In the genomic region with DNA sequence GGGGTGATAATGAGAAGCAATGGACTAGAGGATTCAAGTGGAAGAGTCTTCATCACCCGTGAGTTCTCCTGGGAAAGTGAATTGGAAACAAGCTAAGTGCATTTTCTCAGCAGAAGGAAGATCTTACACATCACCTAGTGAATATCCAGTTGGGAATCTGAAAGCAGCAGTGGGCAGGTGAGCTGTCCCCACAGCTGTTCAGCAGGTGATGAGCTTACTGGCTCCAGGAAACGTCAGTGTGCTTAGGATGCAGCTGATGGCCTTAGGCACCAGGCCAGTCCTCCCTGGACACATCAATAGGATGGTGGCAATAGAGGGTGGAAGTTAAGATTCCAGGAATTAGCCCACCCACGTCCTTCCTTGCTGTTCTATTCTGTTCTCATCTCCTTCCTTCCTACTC, we compare ENCODE assay signal across 20 cellular contexts.
DNase-seq lines count a peak whose midpoint lies in the region; ATAC-seq and TF ChIP-seq lines count a peak whose summit lies in the region.
"Had no signal": no experiment of that assay in that cellular context is flagged by ENCODE, and none has a peak within 500 bp of the region (broad histone marks: within the 10 kb centered on the region; RNA-seq: fewer than 3 reads in every experiment).

No MANE protein-coding gene starts in this region.

- ATAC-seq in stimulated activated memory B cell treated with anti-CD40 and anti-IgM and Interleukin-4, amounts not matched to agents 10 μg/mL and 1 μg/mL and 100 μg/mL, for 72 hours, result no peak
- ATAC-seq in GM21360 (IDR thresholded peaks at IDR 0.05; ENCODE audit: unreplicated experiment), result no peak

- H3K4me1 Mint-ChIP-seq in stimulated activated memory B cell treated with anti-CD40 and anti-IgM and Interleukin-4, amounts not matched to agents 10 μg/mL and 1 μg/mL and 100 μg/mL, for 72 hours, result peaks cover 19% of the 10 kb centered on the region

- no peak overlapping the region for H3K4me3 Mint-ChIP-seq in stimulated activated memory B cell treated with anti-CD40 and anti-IgM and Interleukin-4, amounts not matched to agents 10 μg/mL and 1 μg/mL and 100 μg/mL, for 72 hours
- H3K4me3 Mint-ChIP-seq: CD4-positive, alpha-beta T cell; HFFc6 had no signal

- H3K4me3 ChIP-seq in DOHH2 (ENCODE audit: low read length) (peak overlapping the region; percentile 49), epithelial cell of esophagus (ENCODE audit: low read length) (no peak overlapping the region)
- H3K4me3 ChIP-seq: MG63 had no signal

- peaks cover 21% of the 10 kb centered on the region for H3K36me3 ChIP-seq in DOHH2 (ENCODE audit: control insufficient read depth, low read length)
- H3K36me3 ChIP-seq: MG63 had no signal

- no peaks in the 10 kb centered on the region for H3K9me2 ChIP-seq in DOHH2 (replicated peaks; ENCODE audit: control insufficient read depth, low read length)

- TF ChIP-seq CTCF in DOHH2 (IDR thresholded peaks at IDR 0.05; ENCODE audit: low read depth, low read length, poor library complexity, severe bottlenecking) (no peak), epithelial cell of esophagus (IDR thresholded peaks at IDR 0.05; ENCODE audit: insufficient read depth, low read depth, low read length, missing control alignments) (no peak)

- DNase-seq in NCI-H69 (lab: John Stamatoyannopoulos, UW) (peak; percentile 20), epithelial cell of esophagus (ENCODE audit: low read depth) (peak; percentile 26)
- DNase-seq in activated CD4-positive, CD25-positive, alpha-beta regulatory T cell treated with anti-CD3 and anti-CD28 coated beads, Interleukin-2, amount 50 U/mL, for 72 hours, result no peak
- DNase-seq in activated naive CD4-positive, alpha-beta T cell treated with Interleukin-2 at 50 U/mL for 16 hours, result no peak
- DNase-seq: Calu3; CD4-positive, alpha-beta T cell; DMS79; HFFc6; KG1; MG63; NCI-H1092 treated with DMSO at 0.1 percent for 48 hours; NCI-H1694 treated with DMSO at 0.1 percent for 48 hours; NCI-H2107; NCI-H2227 treated with DMSO at 0.1 percent for 48 hours; NCI-H526; NK-92 treated with Interleukin-12 subunit alpha and Interleukin-12 subunit beta, amount 100 ng/mL, for 24 hours had no signal

- H3K4me1 ChIP-seq in DOHH2 (ENCODE audit: control insufficient read depth, low read length), result peaks cover 58% of the 10 kb centered on the region

- peak overlapping the region; percentile 63 for H3K4me2 ChIP-seq in DOHH2 (ENCODE audit: low read length)

- H3K9me3 Mint-ChIP-seq in stimulated activated memory B cell treated with anti-CD40 and anti-IgM and Interleukin-4, amounts not matched to agents 10 μg/mL and 1 μg/mL and 100 μg/mL, for 72 hours, result no peaks in the 10 kb centered on the region
- H3K9me3 Mint-ChIP-seq: HFFc6 had no signal

- peaks cover 13% of the 10 kb centered on the region for H3F3A ChIP-seq in DOHH2 (ENCODE audit: control insufficient read depth, insufficient read depth)

- no peaks in the 10 kb centered on the region for H3K79me2 ChIP-seq in DOHH2 (ENCODE audit: control insufficient read depth, low read length)

- no peaks in the 10 kb centered on the region for H4K20me1 ChIP-seq in DOHH2 (ENCODE audit: control insufficient read depth, insufficient read depth, low read depth, low read length)

- peaks cover 10% of the 10 kb centered on the region for H3K36me3 Mint-ChIP-seq in stimulated activated memory B cell treated with anti-CD40 and anti-IgM and Interleukin-4, amounts not matched to agents 10 μg/mL and 1 μg/mL and 100 μg/mL, for 72 hours

- H3K27me3 ChIP-seq in DOHH2 (ENCODE audit: control insufficient read depth, low read length), result no peaks in the 10 kb centered on the region
- H3K27me3 ChIP-seq: MG63 had no signal

- H3K27ac Mint-ChIP-seq in stimulated activated memory B cell treated with anti-CD40 and anti-IgM and Interleukin-4, amounts not matched to agents 10 μg/mL and 1 μg/mL and 100 μg/mL, for 72 hours, result peak overlapping the region; percentile 62
- H3K27ac Mint-ChIP-seq: CD4-positive, alpha-beta T cell; HFFc6 had no signal

- peaks cover 16% of the 10 kb centered on the region for H3K9me3 ChIP-seq in DOHH2 (ENCODE audit: control insufficient read depth, insufficient read depth, low read length)
- H3K9me3 ChIP-seq: MG63 had no signal

- H3K27ac ChIP-seq in DOHH2 (ENCODE audit: low read depth, low read length), result peak overlapping the region; percentile 70
- H3K27ac ChIP-seq: RWPE1 had no signal

- no peaks in the 10 kb centered on the region for H3K27me3 Mint-ChIP-seq in stimulated activated memory B cell treated with anti-CD40 and anti-IgM and Interleukin-4, amounts not matched to agents 10 μg/mL and 1 μg/mL and 100 μg/mL, for 72 hours
- H3K27me3 Mint-ChIP-seq: CD4-positive, alpha-beta T cell had no signal

Comparison
In these comparisons a context has a peak if more than half of its experiments do, and no peak if none do; other contexts are left out.
1. DNase-seq: peak in NCI-H69 (single experiment) and epithelial cell of esophagus (single experiment); none in activated CD4-positive, CD25-positive, alpha-beta regulatory T cell treated with anti-CD3 and anti-CD28 coated beads, Interleukin-2, amount 50 U/mL, for 72 hours (single experiment) and activated naive CD4-positive, alpha-beta T cell treated with Interleukin-2 at 50 U/mL for 16 hours (single experiment).